1 cellular context compared by ENCODE assay signal in the genomic region with DNA sequence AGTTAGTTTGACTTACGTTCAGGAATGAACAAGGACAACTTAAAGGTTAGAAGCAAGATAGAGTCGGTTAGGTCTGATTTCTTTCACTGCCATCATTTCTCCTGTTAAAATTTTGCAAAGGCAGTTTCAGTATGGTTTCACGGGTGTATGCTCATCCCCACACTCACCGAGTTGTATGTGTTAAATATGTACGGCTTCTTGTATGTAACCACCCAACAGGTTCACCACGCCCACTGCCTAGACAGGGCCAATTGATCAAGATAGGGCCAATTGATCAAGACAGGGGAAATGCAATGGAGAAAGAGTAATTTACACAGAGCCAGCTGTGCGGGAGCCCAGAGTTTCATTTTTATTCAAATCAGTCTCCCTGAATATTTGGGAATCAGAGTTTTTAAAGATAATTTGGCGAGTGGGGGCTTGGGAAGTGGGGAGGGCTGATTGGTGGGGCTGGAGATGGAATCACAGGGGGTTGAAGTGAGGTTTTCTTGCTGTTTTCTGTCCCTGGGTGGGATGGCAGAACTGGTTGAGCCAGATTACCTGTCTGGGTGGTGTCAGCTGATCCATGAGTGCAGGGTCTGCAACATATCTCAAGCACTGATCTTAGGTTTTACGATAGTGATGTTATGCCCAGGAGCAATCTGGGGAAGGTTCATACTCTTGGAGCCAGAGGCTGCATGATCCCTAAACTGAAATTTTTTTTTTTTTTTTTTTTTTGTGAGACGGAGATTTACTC.
TF ChIP-seq lines count a peak whose summit lies in the region.

No MANE protein-coding gene starts in this region.

TF ChIP-seq in GM12878, 131 proteins besides CTCF, POLR2A, EP300 and RAD21 (continued from another document and continues in another):
- TF ChIP-seq ZNF687 (IDR thresholded peaks at IDR 0.05), result no peak
- TF ChIP-seq, protein P1, sequence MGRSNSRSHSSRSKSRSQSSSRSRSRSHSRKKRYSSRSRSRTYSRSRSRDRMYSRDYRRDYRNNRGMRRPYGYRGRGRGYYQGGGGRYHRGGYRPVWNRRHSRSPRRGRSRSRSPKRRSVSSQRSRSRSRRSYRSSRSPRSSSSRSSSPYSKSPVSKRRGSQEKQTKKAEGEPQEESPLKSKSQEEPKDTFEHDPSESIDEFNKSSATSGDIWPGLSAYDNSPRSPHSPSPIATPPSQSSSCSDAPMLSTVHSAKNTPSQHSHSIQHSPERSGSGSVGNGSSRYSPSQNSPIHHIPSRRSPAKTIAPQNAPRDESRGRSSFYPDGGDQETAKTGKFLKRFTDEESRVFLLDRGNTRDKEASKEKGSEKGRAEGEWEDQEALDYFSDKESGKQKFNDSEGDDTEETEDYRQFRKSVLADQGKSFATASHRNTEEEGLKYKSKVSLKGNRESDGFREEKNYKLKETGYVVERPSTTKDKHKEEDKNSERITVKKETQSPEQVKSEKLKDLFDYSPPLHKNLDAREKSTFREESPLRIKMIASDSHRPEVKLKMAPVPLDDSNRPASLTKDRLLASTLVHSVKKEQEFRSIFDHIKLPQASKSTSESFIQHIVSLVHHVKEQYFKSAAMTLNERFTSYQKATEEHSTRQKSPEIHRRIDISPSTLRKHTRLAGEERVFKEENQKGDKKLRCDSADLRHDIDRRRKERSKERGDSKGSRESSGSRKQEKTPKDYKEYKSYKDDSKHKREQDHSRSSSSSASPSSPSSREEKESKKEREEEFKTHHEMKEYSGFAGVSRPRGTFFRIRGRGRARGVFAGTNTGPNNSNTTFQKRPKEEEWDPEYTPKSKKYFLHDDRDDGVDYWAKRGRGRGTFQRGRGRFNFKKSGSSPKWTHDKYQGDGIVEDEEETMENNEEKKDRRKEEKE (IDR thresholded peaks at IDR 0.05), result no peak
- 0 out of 2 replicates have a peak, but pooled peaks have one; percentile 32 for TF ChIP-seq MYB (IDR thresholded peaks at IDR 0.05; ENCODE audit: borderline replicate concordance, low read depth, low read length)
- no peak for TF ChIP-seq TCF7 (IDR thresholded peaks at IDR 0.05; ENCODE audit: borderline replicate concordance)
- no peak for TF ChIP-seq ESRRA (IDR thresholded peaks at IDR 0.05; ENCODE audit: low read length)
- TF ChIP-seq ATF2 (IDR thresholded peaks at IDR 0.05; ENCODE audit: low read length), result no peak
- no peak for TF ChIP-seq NR2C1 (IDR thresholded peaks at IDR 0.05)
- no peak for TF ChIP-seq LARP7 (IDR thresholded peaks at IDR 0.05)
- TF ChIP-seq TCF3 (IDR thresholded peaks at IDR 0.05; ENCODE audit: borderline replicate concordance, insufficient read depth, low read depth, low read length), result no peak
- no peak for TF ChIP-seq BMI1 (IDR thresholded peaks at IDR 0.05; ENCODE audit: borderline replicate concordance)
- no peak for TF ChIP-seq IRF3 (IDR thresholded peaks at IDR 0.05)
- TF ChIP-seq, protein P2, sequence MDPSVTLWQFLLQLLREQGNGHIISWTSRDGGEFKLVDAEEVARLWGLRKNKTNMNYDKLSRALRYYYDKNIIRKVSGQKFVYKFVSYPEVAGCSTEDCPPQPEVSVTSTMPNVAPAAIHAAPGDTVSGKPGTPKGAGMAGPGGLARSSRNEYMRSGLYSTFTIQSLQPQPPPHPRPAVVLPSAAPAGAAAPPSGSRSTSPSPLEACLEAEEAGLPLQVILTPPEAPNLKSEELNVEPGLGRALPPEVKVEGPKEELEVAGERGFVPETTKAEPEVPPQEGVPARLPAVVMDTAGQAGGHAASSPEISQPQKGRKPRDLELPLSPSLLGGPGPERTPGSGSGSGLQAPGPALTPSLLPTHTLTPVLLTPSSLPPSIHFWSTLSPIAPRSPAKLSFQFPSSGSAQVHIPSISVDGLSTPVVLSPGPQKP (IDR thresholded peaks at IDR 0.05; ENCODE audit: low read depth, low read length), result no peak
- TF ChIP-seq, protein P3, sequence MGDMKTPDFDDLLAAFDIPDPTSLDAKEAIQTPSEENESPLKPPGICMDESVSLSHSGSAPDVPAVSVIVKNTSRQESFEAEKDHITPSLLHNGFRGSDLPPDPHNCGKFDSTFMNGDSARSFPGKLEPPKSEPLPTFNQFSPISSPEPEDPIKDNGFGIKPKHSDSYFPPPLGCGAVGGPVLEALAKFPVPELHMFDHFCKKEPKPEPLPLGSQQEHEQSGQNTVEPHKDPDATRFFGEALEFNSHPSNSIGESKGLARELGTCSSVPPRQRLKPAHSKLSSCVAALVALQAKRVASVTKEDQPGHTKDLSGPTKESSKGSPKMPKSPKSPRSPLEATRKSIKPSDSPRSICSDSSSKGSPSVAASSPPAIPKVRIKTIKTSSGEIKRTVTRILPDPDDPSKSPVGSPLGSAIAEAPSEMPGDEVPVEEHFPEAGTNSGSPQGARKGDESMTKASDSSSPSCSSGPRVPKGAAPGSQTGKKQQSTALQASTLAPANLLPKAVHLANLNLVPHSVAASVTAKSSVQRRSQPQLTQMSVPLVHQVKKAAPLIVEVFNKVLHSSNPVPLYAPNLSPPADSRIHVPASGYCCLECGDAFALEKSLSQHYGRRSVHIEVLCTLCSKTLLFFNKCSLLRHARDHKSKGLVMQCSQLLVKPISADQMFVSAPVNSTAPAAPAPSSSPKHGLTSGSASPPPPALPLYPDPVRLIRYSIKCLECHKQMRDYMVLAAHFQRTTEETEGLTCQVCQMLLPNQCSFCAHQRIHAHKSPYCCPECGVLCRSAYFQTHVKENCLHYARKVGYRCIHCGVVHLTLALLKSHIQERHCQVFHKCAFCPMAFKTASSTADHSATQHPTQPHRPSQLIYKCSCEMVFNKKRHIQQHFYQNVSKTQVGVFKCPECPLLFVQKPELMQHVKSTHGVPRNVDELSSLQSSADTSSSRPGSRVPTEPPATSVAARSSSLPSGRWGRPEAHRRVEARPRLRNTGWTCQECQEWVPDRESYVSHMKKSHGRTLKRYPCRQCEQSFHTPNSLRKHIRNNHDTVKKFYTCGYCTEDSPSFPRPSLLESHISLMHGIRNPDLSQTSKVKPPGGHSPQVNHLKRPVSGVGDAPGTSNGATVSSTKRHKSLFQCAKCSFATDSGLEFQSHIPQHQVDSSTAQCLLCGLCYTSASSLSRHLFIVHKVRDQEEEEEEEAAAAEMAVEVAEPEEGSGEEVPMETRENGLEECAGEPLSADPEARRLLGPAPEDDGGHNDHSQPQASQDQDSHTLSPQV (IDR thresholded peaks at IDR 0.05), result no peak
- 0 out of 2 replicates have a peak, but pooled peaks have one; percentile 7 for TF ChIP-seq NFIC (IDR thresholded peaks at IDR 0.05; ENCODE audit: low read depth, low read length)
- TF ChIP-seq RB1 (IDR thresholded peaks at IDR 0.05; ENCODE audit: borderline replicate concordance), result no peak; the same call in 1 of the 2 replicates
- TF ChIP-seq JUNB (IDR thresholded peaks at IDR 0.05), result no peak
- TF ChIP-seq GATAD2B (conservative IDR thresholded peaks at IDR 0.05; ENCODE audit: low read depth), result no peak
- no peak for TF ChIP-seq MTA3 (IDR thresholded peaks at IDR 0.05; ENCODE audit: borderline replicate concordance, low read length)
- TF ChIP-seq PAX8 (IDR thresholded peaks at IDR 0.05), result no peak
- TF ChIP-seq, protein P4, sequence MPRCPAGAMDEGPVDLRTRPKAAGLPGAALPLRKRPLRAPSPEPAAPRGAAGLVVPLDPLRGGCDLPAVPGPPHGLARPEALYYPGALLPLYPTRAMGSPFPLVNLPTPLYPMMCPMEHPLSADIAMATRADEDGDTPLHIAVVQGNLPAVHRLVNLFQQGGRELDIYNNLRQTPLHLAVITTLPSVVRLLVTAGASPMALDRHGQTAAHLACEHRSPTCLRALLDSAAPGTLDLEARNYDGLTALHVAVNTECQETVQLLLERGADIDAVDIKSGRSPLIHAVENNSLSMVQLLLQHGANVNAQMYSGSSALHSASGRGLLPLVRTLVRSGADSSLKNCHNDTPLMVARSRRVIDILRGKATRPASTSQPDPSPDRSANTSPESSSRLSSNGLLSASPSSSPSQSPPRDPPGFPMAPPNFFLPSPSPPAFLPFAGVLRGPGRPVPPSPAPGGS (IDR thresholded peaks at IDR 0.05; ENCODE audit: borderline replicate concordance, insufficient read depth, low read depth, low read length, poor library complexity, severe bottlenecking), result no peak
- TF ChIP-seq, protein P5, sequence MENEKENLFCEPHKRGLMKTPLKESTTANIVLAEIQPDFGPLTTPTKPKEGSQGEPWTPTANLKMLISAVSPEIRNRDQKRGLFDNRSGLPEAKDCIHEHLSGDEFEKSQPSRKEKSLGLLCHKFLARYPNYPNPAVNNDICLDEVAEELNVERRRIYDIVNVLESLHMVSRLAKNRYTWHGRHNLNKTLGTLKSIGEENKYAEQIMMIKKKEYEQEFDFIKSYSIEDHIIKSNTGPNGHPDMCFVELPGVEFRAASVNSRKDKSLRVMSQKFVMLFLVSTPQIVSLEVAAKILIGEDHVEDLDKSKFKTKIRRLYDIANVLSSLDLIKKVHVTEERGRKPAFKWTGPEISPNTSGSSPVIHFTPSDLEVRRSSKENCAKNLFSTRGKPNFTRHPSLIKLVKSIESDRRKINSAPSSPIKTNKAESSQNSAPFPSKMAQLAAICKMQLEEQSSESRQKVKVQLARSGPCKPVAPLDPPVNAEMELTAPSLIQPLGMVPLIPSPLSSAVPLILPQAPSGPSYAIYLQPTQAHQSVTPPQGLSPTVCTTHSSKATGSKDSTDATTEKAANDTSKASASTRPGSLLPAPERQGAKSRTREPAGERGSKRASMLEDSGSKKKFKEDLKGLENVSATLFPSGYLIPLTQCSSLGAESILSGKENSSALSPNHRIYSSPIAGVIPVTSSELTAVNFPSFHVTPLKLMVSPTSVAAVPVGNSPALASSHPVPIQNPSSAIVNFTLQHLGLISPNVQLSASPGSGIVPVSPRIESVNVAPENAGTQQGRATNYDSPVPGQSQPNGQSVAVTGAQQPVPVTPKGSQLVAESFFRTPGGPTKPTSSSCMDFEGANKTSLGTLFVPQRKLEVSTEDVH (IDR thresholded peaks at IDR 0.05; ENCODE audit: low read depth, partially characterized antibody), result no peak
- no peak for TF ChIP-seq SREBF1 (IDR thresholded peaks at IDR 0.05; ENCODE audit: low read length)
- TF ChIP-seq KDM1A (IDR thresholded peaks at IDR 0.05; ENCODE audit: borderline replicate concordance), result no peak
- peak; percentile 100 for TF ChIP-seq MLLT1 (IDR thresholded peaks at IDR 0.05)
- TF ChIP-seq KAT2A (conservative IDR thresholded peaks at IDR 0.05; ENCODE audit: control insufficient read depth, low read depth, low read length), result no peak
- no peak for TF ChIP-seq HDGF (IDR thresholded peaks at IDR 0.05)
- TF ChIP-seq SPI1 (IDR thresholded peaks at IDR 0.05; ENCODE audit: borderline replicate concordance, insufficient read depth, low read depth, low read length), result no peak
